In the genomic region with DNA sequence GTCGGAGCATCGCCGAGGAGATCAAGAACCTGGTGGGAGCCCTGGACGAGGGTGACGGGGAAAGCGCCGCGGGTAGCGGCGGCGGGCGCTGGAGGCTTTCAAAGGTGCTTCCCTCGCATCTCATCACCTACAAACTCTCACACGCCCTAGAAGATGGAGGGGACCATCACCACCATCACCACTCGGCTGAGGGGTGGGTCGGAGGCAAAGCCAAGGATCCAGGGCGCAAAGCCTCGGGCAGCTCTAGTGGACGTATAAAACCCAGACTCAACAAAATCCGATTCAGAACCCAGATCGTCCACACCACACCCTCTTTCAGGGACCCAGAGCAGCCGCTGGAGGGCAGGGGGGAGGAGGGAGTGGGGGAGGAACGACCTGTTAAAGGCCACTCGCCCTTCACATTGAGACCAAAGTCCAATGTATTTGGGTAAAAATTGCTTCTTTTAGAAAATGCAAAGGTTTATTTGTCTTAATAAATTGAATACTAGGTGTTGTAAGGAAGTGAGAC, we compare ENCODE assay signal across 8 cellular contexts. TPM values are rescaled to one million over a fixed set of nuclear protein-coding genes. Genes with fewer than 3 reads are reported as not detected.
DNase-seq lines count a peak whose midpoint lies in the region; ATAC-seq and TF ChIP-seq lines count a peak whose summit lies in the region.

No MANE protein-coding gene starts in this region.

- DNase-seq in CD4-positive, alpha-beta T cell: no peak
- peak; percentile 74 for DNase-seq in NCI-H82 (lab: John Stamatoyannopoulos, UW)
- DNase-seq in fibroblast of lung (ENCODE audit: low read depth in 2 of 2): no peak
- DNase-seq in neural progenitor cell (ENCODE audit: low spot score): peak; percentile 37
- DNase-seq in amniotic stem cell (lab: John Stamatoyannopoulos, UW): no peak
- no peak for DNase-seq in NCI-H128 (lab: John Stamatoyannopoulos, UW; ENCODE audit: unreplicated experiment)
- no peak for DNase-seq in NCI-H2227 (lab: John Stamatoyannopoulos, UW; ENCODE audit: unreplicated experiment)
- DNase-seq in putamen (ENCODE audit: low spot score): no peak

- H3K9ac ChIP-seq in fibroblast of lung (ENCODE audit: insufficient read depth, low read length) (no peak overlapping the region), neural progenitor cell (no peak overlapping the region)

- POLR2A ChIA-PET in CD4-positive, alpha-beta T cell (lab: Charles Lee): no interaction called here

- no peak overlapping the region for H2AFZ ChIP-seq in fibroblast of lung (ENCODE audit: low read length)
- peak overlapping the region; percentile 92 for H2AFZ ChIP-seq in neural progenitor cell (replicated peaks)

- H3F3A ChIP-seq in neural progenitor cell (ENCODE audit: low read depth): peaks cover 23% of the 10 kb centered on the region

- no peaks in the 10 kb centered on the region for H3K4me1 ChIP-seq in fibroblast of lung (ENCODE audit: control insufficient read depth, extremely low read depth, insufficient read depth, low read length)
- peaks cover 26% of the 10 kb centered on the region for H3K4me1 ChIP-seq in neural progenitor cell

- H3K4me1 Mint-ChIP-seq in CD4-positive, alpha-beta T cell (ENCODE audit: low read depth): peaks cover 20% of the 10 kb centered on the region
- peaks cover 39% of the 10 kb centered on the region for H3K4me1 Mint-ChIP-seq in neural progenitor cell

- H3K27me3 Mint-ChIP-seq in CD4-positive, alpha-beta T cell: peaks cover 84% of the 10 kb centered on the region
- H3K27me3 Mint-ChIP-seq in neural progenitor cell (ENCODE audit: insufficient read depth, low read depth): peaks cover 2% of the 10 kb centered on the region

- peak overlapping the region; percentile 83 for H3K4me2 ChIP-seq in fibroblast of lung (ENCODE audit: extremely low read depth, insufficient read depth, low read length)
- H3K4me2 ChIP-seq in neural progenitor cell: peak overlapping the region; percentile 80

- CTCF ChIA-PET in CD4-positive, alpha-beta T cell (lab: Charles Lee): no interaction called here

- H3K9me3 ChIP-seq in CD4-positive, alpha-beta T cell (ENCODE audit: control insufficient read depth, low read length): no peaks in the 10 kb centered on the region
- H3K9me3 ChIP-seq in fibroblast of lung (ENCODE audit: control insufficient read depth, insufficient read depth, low read depth, low read length): no peaks in the 10 kb centered on the region
- no peaks in the 10 kb centered on the region for H3K9me3 ChIP-seq in neural progenitor cell (ENCODE audit: low read depth)

- H3K4me3 ChIP-seq in fibroblast of lung (replicated peaks in 1 of 4; ENCODE audit: control extremely low read depth in 1 of 4, insufficient read depth in 1 of 4, low read depth in 3 of 4, low read length in 4 of 4): peak overlapping the region in 3 of 4 experiments; percentile 26 to 64 (median 54)
- H3K4me3 ChIP-seq in neural progenitor cell: peak overlapping the region; percentile 98

- H3K9me3 Mint-ChIP-seq in CD4-positive, alpha-beta T cell: no peaks in the 10 kb centered on the region
- H3K9me3 Mint-ChIP-seq in neural progenitor cell: no peaks in the 10 kb centered on the region

- intact Hi-C loops in CD4-positive, alpha-beta T cell (cut with DNase I, micrococcal nuclease): loop anchor here in 1 of 2 experiments (10.0 kb wide), 1 partner anchor 901 kb away; the partner anchor contains the start of gene RANBP2

- ATAC-seq in CD4-positive, alpha-beta T cell (ENCODE audit: poor library complexity): no peak

- no peak for TF ChIP-seq CTCF in CD4-positive, alpha-beta T cell (IDR thresholded peaks at IDR 0.05)
- no peak for TF ChIP-seq CTCF in fibroblast of lung (conservative IDR thresholded peaks at IDR 0.05 in 1 of 2, IDR thresholded peaks at IDR 0.05 in 1 of 2; ENCODE audit: low read depth in 1 of 2, low read length in 2 of 2)
- peak; percentile 21 for TF ChIP-seq CTCF in neural progenitor cell (IDR thresholded peaks at IDR 0.05)

- H3K27ac ChIP-seq in CD4-positive, alpha-beta T cell (ENCODE audit: low read depth, low read length): no peak overlapping the region
- H3K27ac ChIP-seq in fibroblast of lung (ENCODE audit: insufficient read depth, low read length) (no peak overlapping the region), neural progenitor cell (no peak overlapping the region)

- H4K20me1 ChIP-seq in fibroblast of lung (ENCODE audit: control insufficient read depth, extremely low read depth, insufficient read depth, low read length): no peaks in the 10 kb centered on the region
- peaks cover 32% of the 10 kb centered on the region for H4K20me1 ChIP-seq in neural progenitor cell (ENCODE audit: low read depth)

- H3K36me3 ChIP-seq in fibroblast of lung (ENCODE audit: control insufficient read depth, insufficient read depth, low read length): no peaks in the 10 kb centered on the region
- H3K36me3 ChIP-seq in neural progenitor cell: no peaks in the 10 kb centered on the region

- H3K27ac Mint-ChIP-seq in CD4-positive, alpha-beta T cell: no peak overlapping the region
- no peak overlapping the region for H3K27ac Mint-ChIP-seq in neural progenitor cell

- H3K27me3 ChIP-seq in CD4-positive, alpha-beta T cell (ENCODE audit: control insufficient read depth, insufficient read depth, low read length): peaks cover 69% of the 10 kb centered on the region
- H3K27me3 ChIP-seq in fibroblast of lung (ENCODE audit: control insufficient read depth, insufficient read depth, low read length): no peaks in the 10 kb centered on the region
- peaks cover 31% of the 10 kb centered on the region for H3K27me3 ChIP-seq in neural progenitor cell

- peak overlapping the region; percentile 73 for H3K4me3 Mint-ChIP-seq in CD4-positive, alpha-beta T cell
- H3K4me3 Mint-ChIP-seq in neural progenitor cell: peak overlapping the region; percentile 92

- H3K79me2 ChIP-seq in fibroblast of lung (ENCODE audit: control insufficient read depth, insufficient read depth, low read length) (peaks cover 32% of the 10 kb centered on the region), neural progenitor cell (ENCODE audit: low read depth) (peaks cover 34% of the 10 kb centered on the region)

- no peaks in the 10 kb centered on the region for H3K36me3 Mint-ChIP-seq in CD4-positive, alpha-beta T cell (ENCODE audit: low read depth)
- peaks cover 11% of the 10 kb centered on the region for H3K36me3 Mint-ChIP-seq in neural progenitor cell

RNA-seq across cellular contexts. Expression of gene SOWAHC, which starts 1.5 kb away (rescaled TPM):
- total RNA-seq in CD4-positive, alpha-beta T cell: 1 to 10 TPM; 1.3 to 1.6 TPM
- total RNA-seq in fibroblast of lung: 7.1 and 10.3 TPM in 2 replicates
- 4.4 and 4.7 TPM in 2 replicates for polyA plus RNA-seq in fibroblast of lung
- 4.7 and 5.1 TPM in 2 replicates for polyA plus RNA-seq in fibroblast of lung (2012)
- polyA minus RNA-seq in fibroblast of lung (ENCODE audit: low replicate concordance): 0.52 and 0.71 TPM in 2 replicates
- total RNA-seq in neural progenitor cell (ENCODE audit: low replicate concordance): 5.7 and 7.2 TPM in 2 replicates

RNA-seq across cellular contexts. Expression of gene SEPTIN10, which starts 1.9 kb away (rescaled TPM):
- total RNA-seq in CD4-positive, alpha-beta T cell: 1 to 10 TPM; 2.0 to 2.6 TPM
- total RNA-seq in fibroblast of lung: 90.3 and 101 TPM in 2 replicates
- polyA plus RNA-seq in fibroblast of lung: 91.1 and 99.4 TPM in 2 replicates
- polyA plus RNA-seq in fibroblast of lung (2012): 68.6 and 72.5 TPM in 2 replicates
- 7.9 and 22.1 TPM in 2 replicates for polyA minus RNA-seq in fibroblast of lung (ENCODE audit: low replicate concordance)
- total RNA-seq in neural progenitor cell (ENCODE audit: low replicate concordance): 96.9 and 160 TPM in 2 replicates

Comparison
In these comparisons a context has a peak if more than half of its experiments do, and no peak if none do; other contexts are left out.
1. DNase-seq: peak in NCI-H82 (single experiment) and neural progenitor cell (single experiment); none in CD4-positive, alpha-beta T cell (0 of 10), fibroblast of lung (0 of 2), amniotic stem cell (single experiment), NCI-H128 (single experiment), NCI-H2227 (single experiment) and putamen (single experiment).
2. RNA of gene SEPTIN10, which starts 1.9 kb away (total RNA-seq): 96.9 to 160 TPM in neural progenitor cell and 90.3 to 101 TPM in fibroblast of lung; 2.0 to 2.6 TPM in CD4-positive, alpha-beta T cell; every median in the first group is over 10 times any median in the second.